Comparison of ENCODE assay signal across 8 cellular contexts in genomic region chr10:63157845-63158624, GRCh38. TPM values are rescaled to one million over a fixed set of nuclear protein-coding genes. Genes with fewer than 3 reads are reported as not detected.
A peak's percentile ranks its signal among the peaks of the same experiment; 100 is the strongest.
DNase-seq lines count a peak whose midpoint lies in the region; ATAC-seq and TF ChIP-seq lines count a peak whose summit lies in the region.

No MANE protein-coding gene starts in this region.

- no TSS peak for BruUV-seq in A673 (replicated peaks; lab: Mats Ljungman, UMichigan)

- POLR2A ChIA-PET in A673 (lab: Charles Lee; ENCODE audit: low non-redundant PET): no interaction called here

- DNase-seq in A673 (ENCODE audit: low spot score) (peak; percentile 89), NCI-H1105 (lab: John Stamatoyannopoulos, UW) (peak; percentile 45), breast epithelium (ENCODE audit: low spot score in 2 of 2) (no peak), iris pigment epithelial cell (ENCODE audit: low read depth) (peak; percentile 89)
- DNase-seq in stimulated activated CD4-positive, alpha-beta T cell treated with anti-CD3 and anti-CD28 coated beads, TNF-alpha, amount 100 ng/mL, for 48 hours (ENCODE audit: low read depth in 3 of 3): peak in 2 of 3 donors; percentile 9 to 40

- H3K9me3 ChIP-seq in A673 (ENCODE audit: low read depth, low read length, poor library complexity, severe bottlenecking): no peaks in the 10 kb centered on the region
- no peaks in the 10 kb centered on the region for H3K9me3 ChIP-seq in breast epithelium

- H3K4me1 ChIP-seq in A673 (ENCODE audit: insufficient read depth, low read length, poor library complexity, severe bottlenecking) (peaks cover 15% of the 10 kb centered on the region), breast epithelium (peaks cover 0 to 8% of the 10 kb centered on the region in 2 donors)

- H3K27me3 ChIP-seq in A673 (replicated peaks; ENCODE audit: insufficient read depth, low read depth, low read length, poor library complexity) (no peaks in the 10 kb centered on the region), breast epithelium (no peaks in the 10 kb centered on the region)

- TF ChIP-seq POLR2A in breast epithelium (IDR thresholded peaks at IDR 0.05): no peak

- TF ChIP-seq CTCF in A673 (conservative IDR thresholded peaks at IDR 0.05; ENCODE audit: low read depth, low read length) (peak; percentile 86), GM12873 (IDR thresholded peaks at IDR 0.05; ENCODE audit: insufficient read depth, low read depth, low read length, missing control alignments) (peak; percentile 75), breast epithelium (IDR thresholded peaks at IDR 0.05) (peak; percentile 75 to 87 (median 80))

- H3K4me3 ChIP-seq in A673 (ENCODE audit: low read depth, low read length, poor library complexity, severe bottlenecking) (no peak overlapping the region), breast epithelium (no peak overlapping the region)

- H3K36me3 ChIP-seq in A673 (ENCODE audit: insufficient read depth, low read length, poor library complexity, severe bottlenecking): peaks cover 4% of the 10 kb centered on the region
- H3K36me3 ChIP-seq in breast epithelium: no peaks in the 10 kb centered on the region

- intact Hi-C loops in A673 (cut with micrococcal nuclease; ENCODE audit: unreplicated experiment): loop anchor here (1.0 to 10.0 kb wide), 5 partner anchors 463 to 721 kb away; no protein-coding TSS in a partner anchor
- intact Hi-C loops in breast epithelium (cut with DNase I; ENCODE audit: low total_unique reads): no loop called here

- peak; percentile 75 for ATAC-seq in HG02678 (IDR thresholded peaks at IDR 0.05; ENCODE audit: unreplicated experiment)
- peak; percentile 84 for ATAC-seq in SK-N-SH treated with all-trans-retinoic acid at 6 μM for 48 hours

- no peak overlapping the region for H3K27ac ChIP-seq in A673 (ENCODE audit: low read depth, low read length, poor library complexity, severe bottlenecking)
- H3K27ac ChIP-seq in breast epithelium: peak overlapping the region in 1 of 2 donors; percentile 2

- CTCF ChIA-PET in A673 (lab: Charles Lee): interaction anchor here (0.5 to 2.0 kb wide), 11 partner anchors 12 to 893 kb away, joined by 3 to 5 read pairs (median 4); no protein-coding TSS in a partner anchor

TF ChIP-seq in SK-N-SH treated with all-trans-retinoic acid at 6 μM for 48 hours, 23 proteins besides CTCF, POLR2A, EP300 and RAD21:
- TF ChIP-seq ZFP3 (CRISPR knock-in tag; IDR thresholded peaks at IDR 0.05) (no peak), TOX (CRISPR knock-in tag; IDR thresholded peaks at IDR 0.05; ENCODE audit: borderline replicate concordance) (no peak), ZNF565 (CRISPR knock-in tag; conservative IDR thresholded peaks at IDR 0.05; ENCODE audit: low read depth) (no peak), PPARA (CRISPR knock-in tag; IDR thresholded peaks at IDR 0.05; ENCODE audit: borderline replicate concordance) (no peak), ZNF70 (CRISPR knock-in tag; IDR thresholded peaks at IDR 0.05) (no peak), ARNTL (CRISPR knock-in tag; IDR thresholded peaks at IDR 0.05; ENCODE audit: borderline replicate concordance, low read depth) (no peak), CREB5 (CRISPR knock-in tag; IDR thresholded peaks at IDR 0.05; ENCODE audit: low read depth) (no peak), CSRNP3 (CRISPR knock-in tag; IDR thresholded peaks at IDR 0.05) (no peak), ZFP30 (CRISPR knock-in tag; IDR thresholded peaks at IDR 0.05) (no peak), TCF4 (CRISPR knock-in tag; IDR thresholded peaks at IDR 0.05; ENCODE audit: borderline replicate concordance) (no peak), CSDC2 (CRISPR knock-in tag; IDR thresholded peaks at IDR 0.05) (no peak), RARB (CRISPR knock-in tag; IDR thresholded peaks at IDR 0.05) (no peak), SNAI2 (CRISPR knock-in tag; IDR thresholded peaks at IDR 0.05) (no peak), ZNF8 (CRISPR knock-in tag; IDR thresholded peaks at IDR 0.05) (no peak), ISL1 (CRISPR knock-in tag; IDR thresholded peaks at IDR 0.05) (no peak)
- TF ChIP-seq, protein P1, sequence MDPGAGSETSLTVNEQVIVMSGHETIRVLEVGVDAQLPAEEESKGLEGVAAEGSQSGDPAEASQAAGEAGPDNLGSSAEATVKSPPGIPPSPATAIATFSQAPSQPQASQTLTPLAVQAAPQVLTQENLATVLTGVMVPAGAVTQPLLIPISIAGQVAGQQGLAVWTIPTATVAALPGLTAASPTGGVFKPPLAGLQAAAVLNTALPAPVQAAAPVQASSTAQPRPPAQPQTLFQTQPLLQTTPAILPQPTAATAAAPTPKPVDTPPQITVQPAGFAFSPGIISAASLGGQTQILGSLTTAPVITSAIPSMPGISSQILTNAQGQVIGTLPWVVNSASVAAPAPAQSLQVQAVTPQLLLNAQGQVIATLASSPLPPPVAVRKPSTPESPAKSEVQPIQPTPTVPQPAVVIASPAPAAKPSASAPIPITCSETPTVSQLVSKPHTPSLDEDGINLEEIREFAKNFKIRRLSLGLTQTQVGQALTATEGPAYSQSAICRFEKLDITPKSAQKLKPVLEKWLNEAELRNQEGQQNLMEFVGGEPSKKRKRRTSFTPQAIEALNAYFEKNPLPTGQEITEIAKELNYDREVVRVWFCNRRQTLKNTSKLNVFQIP (CRISPR knock-in tag; IDR thresholded peaks at IDR 0.05; ENCODE audit: borderline replicate concordance, low read depth): no peak

RNA-seq across cellular contexts. Expression of gene NRBF2, which starts 24.9 kb away (rescaled TPM):
- total RNA-seq in A673 (2021): 21.9 and 24.8 TPM in 2 replicates
- 10 to 100 TPM; 14.7 to 28.5 (median 17.0) TPM for total RNA-seq in breast epithelium

Comparison
In these comparisons a context has a peak if more than half of its experiments do, and no peak if none do; other contexts are left out.
1. DNase-seq: peak in A673 (single experiment), NCI-H1105 (single experiment), iris pigment epithelial cell (single experiment) and stimulated activated CD4-positive, alpha-beta T cell treated with anti-CD3 and anti-CD28 coated beads, TNF-alpha, amount 100 ng/mL, for 48 hours (2 of 3); none in breast epithelium (0 of 2).
2. Peak in every context shown above with its lines, with median percentiles within 50 percentile points of each other: CTCF ChIP-seq.